In genomic region chr6:34680802-34681515, GRCh38 we compare ENCODE assay signal across 1 cellular context.
TF ChIP-seq lines count a peak whose summit lies in the region.

No MANE protein-coding gene starts in this region.

TF ChIP-seq in HEK293, 187 proteins besides CTCF, POLR2A, EP300 and RAD21 (continued from another document):
- peak; percentile 85 for TF ChIP-seq ZNF18 (tag by site-specific recombination; IDR thresholded peaks at IDR 0.05)
- no peak for TF ChIP-seq ZNF354C (tag by site-specific recombination; IDR thresholded peaks at IDR 0.05; ENCODE audit: borderline replicate concordance, low read depth)
- TF ChIP-seq SP2 (tag by site-specific recombination; IDR thresholded peaks at IDR 0.05), result no peak
- peak; percentile 50; the same call in 1 of the 2 replicates for TF ChIP-seq ZEB2 (tag by site-specific recombination; IDR thresholded peaks at IDR 0.05)
- TF ChIP-seq KLF10 (tag by site-specific recombination; IDR thresholded peaks at IDR 0.05), result no peak
- peak; percentile 47; the same call in 1 of the 2 replicates for TF ChIP-seq TSHZ1 (tag by site-specific recombination; IDR thresholded peaks at IDR 0.05; ENCODE audit: borderline replicate concordance)
